ENCODE assay signal across 1 cellular context in genomic region chr7:33903770-33904679, GRCh38.
TF ChIP-seq lines count a peak whose summit lies in the region.

No MANE protein-coding gene starts in this region.

TF ChIP-seq in GM23338, 12 proteins besides CTCF, POLR2A, EP300 and RAD21 (continued from another document):
- TF ChIP-seq, protein P1, sequence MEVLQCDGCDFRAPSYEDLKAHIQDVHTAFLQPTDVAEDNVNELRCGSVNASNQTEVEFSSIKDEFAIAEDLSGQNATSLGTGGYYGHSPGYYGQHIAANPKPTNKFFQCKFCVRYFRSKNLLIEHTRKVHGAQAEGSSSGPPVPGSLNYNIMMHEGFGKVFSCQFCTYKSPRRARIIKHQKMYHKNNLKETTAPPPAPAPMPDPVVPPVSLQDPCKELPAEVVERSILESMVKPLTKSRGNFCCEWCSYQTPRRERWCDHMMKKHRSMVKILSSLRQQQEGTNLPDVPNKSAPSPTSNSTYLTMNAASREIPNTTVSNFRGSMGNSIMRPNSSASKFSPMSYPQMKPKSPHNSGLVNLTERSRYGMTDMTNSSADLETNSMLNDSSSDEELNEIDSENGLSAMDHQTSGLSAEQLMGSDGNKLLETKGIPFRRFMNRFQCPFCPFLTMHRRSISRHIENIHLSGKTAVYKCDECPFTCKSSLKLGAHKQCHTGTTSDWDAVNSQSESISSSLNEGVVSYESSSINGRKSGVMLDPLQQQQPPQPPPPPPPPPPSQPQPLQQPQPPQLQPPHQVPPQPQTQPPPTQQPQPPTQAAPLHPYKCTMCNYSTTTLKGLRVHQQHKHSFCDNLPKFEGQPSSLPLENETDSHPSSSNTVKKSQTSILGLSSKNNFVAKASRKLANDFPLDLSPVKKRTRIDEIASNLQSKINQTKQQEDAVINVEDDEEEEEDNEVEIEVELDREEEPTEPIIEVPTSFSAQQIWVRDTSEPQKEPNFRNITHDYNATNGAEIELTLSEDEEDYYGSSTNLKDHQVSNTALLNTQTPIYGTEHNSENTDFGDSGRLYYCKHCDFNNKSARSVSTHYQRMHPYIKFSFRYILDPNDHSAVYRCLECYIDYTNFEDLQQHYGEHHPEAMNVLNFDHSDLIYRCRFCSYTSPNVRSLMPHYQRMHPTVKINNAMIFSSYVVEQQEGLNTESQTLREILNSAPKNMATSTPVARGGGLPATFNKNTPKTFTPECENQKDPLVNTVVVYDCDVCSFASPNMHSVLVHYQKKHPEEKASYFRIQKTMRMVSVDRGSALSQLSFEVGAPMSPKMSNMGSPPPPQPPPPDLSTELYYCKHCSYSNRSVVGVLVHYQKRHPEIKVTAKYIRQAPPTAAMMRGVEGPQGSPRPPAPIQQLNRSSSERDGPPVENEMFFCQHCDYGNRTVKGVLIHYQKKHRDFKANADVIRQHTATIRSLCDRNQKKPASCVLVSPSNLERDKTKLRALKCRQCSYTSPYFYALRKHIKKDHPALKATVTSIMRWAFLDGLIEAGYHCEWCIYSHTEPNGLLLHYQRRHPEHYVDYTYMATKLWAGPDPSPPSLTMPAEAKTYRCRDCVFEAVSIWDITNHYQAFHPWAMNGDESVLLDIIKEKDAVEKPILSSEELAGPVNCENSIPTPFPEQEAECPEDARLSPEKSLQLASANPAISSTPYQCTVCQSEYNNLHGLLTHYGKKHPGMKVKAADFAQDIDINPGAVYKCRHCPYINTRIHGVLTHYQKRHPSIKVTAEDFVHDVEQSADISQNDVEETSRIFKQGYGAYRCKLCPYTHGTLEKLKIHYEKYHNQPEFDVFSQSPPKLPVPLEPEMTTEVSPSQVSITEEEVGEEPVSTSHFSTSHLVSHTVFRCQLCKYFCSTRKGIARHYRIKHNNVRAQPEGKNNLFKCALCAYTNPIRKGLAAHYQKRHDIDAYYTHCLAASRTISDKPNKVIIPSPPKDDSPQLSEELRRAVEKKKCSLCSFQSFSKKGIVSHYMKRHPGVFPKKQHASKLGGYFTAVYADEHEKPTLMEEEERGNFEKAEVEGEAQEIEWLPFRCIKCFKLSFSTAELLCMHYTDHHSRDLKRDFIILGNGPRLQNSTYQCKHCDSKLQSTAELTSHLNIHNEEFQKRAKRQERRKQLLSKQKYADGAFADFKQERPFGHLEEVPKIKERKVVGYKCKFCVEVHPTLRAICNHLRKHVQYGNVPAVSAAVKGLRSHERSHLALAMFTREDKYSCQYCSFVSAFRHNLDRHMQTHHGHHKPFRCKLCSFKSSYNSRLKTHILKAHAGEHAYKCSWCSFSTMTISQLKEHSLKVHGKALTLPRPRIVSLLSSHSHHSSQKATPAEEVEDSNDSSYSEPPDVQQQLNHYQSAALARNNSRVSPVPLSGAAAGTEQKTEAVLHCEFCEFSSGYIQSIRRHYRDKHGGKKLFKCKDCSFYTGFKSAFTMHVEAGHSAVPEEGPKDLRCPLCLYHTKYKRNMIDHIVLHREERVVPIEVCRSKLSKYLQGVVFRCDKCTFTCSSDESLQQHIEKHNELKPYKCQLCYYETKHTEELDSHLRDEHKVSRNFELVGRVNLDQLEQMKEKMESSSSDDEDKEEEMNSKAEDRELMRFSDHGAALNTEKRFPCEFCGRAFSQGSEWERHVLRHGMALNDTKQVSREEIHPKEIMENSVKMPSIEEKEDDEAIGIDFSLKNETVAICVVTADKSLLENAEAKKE (CRISPR knock-in tag; IDR thresholded peaks at IDR 0.05), result no peak
- TF ChIP-seq EZH2 (IDR thresholded peaks at IDR 0.05; ENCODE audit: low read depth, unreplicated experiment) (no peak), ZNF114 (CRISPR knock-in tag; IDR thresholded peaks at IDR 0.05) (no peak), JUNB (IDR thresholded peaks at IDR 0.05; ENCODE audit: unreplicated experiment) (no peak)
TF ChIP-seq in GM23338: peak in this region for 0.
